ENCODE assay signal across 2 cellular contexts in the genomic region with DNA sequence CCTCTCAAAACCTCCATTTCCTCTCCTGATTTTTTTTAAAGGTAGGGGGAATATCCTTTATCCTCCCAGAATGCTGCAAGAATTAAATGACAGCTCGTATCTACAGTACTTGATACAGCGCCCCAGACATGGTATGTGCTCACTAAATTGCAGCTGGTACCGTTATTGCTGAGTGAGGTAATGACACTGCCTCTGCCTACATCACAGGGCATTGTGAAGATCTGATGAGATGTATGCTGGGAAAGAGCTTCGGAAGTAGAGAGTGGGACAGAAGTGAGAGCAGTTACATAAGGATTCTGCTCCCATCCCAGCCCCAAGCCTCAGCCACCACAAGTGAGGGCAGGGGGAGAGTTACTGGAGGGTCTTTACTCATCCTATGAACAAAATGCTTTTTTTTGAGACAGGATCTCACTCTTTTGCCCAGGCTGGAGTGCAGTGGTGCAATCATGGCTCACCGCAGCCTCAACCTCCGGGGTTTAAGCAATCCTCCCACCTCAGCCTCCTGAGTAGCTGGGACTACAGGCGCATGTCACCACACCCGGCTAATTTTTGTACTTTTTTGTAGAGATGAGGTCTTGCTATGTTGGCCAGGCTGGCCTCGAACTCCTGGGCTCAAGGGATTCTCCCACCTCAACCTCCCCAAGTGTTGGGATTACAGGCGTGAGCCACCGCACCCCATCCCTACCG.
TF ChIP-seq lines count a peak whose summit lies in the region.

No MANE protein-coding gene starts in this region.

TF ChIP-seq in SK-N-SH, 30 proteins besides CTCF, POLR2A, EP300 and RAD21 (continued from another document):
- TF ChIP-seq SMC3 (IDR thresholded peaks at IDR 0.05; ENCODE audit: low read depth, low read length): no peak
- no peak for TF ChIP-seq RFX5 (IDR thresholded peaks at IDR 0.05; ENCODE audit: low read length)
- TF ChIP-seq NFIC (IDR thresholded peaks at IDR 0.05; ENCODE audit: borderline replicate concordance): no peak

TF ChIP-seq in SK-N-SH treated with all-trans-retinoic acid at 6 μM for 48 hours, 23 proteins besides CTCF, POLR2A, EP300 and RAD21:
- TF ChIP-seq, protein P1, sequence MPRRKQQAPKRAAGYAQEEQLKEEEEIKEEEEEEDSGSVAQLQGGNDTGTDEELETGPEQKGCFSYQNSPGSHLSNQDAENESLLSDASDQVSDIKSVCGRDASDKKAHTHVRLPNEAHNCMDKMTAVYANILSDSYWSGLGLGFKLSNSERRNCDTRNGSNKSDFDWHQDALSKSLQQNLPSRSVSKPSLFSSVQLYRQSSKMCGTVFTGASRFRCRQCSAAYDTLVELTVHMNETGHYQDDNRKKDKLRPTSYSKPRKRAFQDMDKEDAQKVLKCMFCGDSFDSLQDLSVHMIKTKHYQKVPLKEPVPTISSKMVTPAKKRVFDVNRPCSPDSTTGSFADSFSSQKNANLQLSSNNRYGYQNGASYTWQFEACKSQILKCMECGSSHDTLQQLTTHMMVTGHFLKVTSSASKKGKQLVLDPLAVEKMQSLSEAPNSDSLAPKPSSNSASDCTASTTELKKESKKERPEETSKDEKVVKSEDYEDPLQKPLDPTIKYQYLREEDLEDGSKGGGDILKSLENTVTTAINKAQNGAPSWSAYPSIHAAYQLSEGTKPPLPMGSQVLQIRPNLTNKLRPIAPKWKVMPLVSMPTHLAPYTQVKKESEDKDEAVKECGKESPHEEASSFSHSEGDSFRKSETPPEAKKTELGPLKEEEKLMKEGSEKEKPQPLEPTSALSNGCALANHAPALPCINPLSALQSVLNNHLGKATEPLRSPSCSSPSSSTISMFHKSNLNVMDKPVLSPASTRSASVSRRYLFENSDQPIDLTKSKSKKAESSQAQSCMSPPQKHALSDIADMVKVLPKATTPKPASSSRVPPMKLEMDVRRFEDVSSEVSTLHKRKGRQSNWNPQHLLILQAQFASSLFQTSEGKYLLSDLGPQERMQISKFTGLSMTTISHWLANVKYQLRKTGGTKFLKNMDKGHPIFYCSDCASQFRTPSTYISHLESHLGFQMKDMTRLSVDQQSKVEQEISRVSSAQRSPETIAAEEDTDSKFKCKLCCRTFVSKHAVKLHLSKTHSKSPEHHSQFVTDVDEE (CRISPR knock-in tag; IDR thresholded peaks at IDR 0.05): no peak
- TF ChIP-seq ZNF8 (CRISPR knock-in tag; IDR thresholded peaks at IDR 0.05) (no peak), ISL1 (CRISPR knock-in tag; IDR thresholded peaks at IDR 0.05) (no peak), OSR1 (CRISPR knock-in tag; IDR thresholded peaks at IDR 0.05) (no peak), BACH2 (CRISPR knock-in tag; IDR thresholded peaks at IDR 0.05; ENCODE audit: borderline replicate concordance) (no peak), ZC3H10 (CRISPR knock-in tag; IDR thresholded peaks at IDR 0.05) (no peak), RARB (CRISPR knock-in tag; IDR thresholded peaks at IDR 0.05) (no peak), CSDC2 (CRISPR knock-in tag; IDR thresholded peaks at IDR 0.05) (no peak), GLIS3 (CRISPR knock-in tag; IDR thresholded peaks at IDR 0.05) (no peak), ZNF70 (CRISPR knock-in tag; IDR thresholded peaks at IDR 0.05) (no peak), PATZ1 (CRISPR knock-in tag; IDR thresholded peaks at IDR 0.05; ENCODE audit: borderline replicate concordance) (no peak), ZFP3 (CRISPR knock-in tag; IDR thresholded peaks at IDR 0.05) (no peak), ARNTL (CRISPR knock-in tag; IDR thresholded peaks at IDR 0.05; ENCODE audit: borderline replicate concordance, low read depth) (no peak)
- TF ChIP-seq, protein P2, sequence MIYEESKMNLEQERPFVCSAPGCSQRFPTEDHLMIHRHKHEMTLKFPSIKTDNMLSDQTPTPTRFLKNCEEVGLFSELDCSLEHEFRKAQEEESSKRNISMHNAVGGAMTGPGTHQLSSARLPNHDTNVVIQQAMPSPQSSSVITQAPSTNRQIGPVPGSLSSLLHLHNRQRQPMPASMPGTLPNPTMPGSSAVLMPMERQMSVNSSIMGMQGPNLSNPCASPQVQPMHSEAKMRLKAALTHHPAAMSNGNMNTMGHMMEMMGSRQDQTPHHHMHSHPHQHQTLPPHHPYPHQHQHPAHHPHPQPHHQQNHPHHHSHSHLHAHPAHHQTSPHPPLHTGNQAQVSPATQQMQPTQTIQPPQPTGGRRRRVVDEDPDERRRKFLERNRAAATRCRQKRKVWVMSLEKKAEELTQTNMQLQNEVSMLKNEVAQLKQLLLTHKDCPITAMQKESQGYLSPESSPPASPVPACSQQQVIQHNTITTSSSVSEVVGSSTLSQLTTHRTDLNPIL (CRISPR knock-in tag; IDR thresholded peaks at IDR 0.05; ENCODE audit: low read depth): no peak
- TF ChIP-seq, protein P3, sequence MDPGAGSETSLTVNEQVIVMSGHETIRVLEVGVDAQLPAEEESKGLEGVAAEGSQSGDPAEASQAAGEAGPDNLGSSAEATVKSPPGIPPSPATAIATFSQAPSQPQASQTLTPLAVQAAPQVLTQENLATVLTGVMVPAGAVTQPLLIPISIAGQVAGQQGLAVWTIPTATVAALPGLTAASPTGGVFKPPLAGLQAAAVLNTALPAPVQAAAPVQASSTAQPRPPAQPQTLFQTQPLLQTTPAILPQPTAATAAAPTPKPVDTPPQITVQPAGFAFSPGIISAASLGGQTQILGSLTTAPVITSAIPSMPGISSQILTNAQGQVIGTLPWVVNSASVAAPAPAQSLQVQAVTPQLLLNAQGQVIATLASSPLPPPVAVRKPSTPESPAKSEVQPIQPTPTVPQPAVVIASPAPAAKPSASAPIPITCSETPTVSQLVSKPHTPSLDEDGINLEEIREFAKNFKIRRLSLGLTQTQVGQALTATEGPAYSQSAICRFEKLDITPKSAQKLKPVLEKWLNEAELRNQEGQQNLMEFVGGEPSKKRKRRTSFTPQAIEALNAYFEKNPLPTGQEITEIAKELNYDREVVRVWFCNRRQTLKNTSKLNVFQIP (CRISPR knock-in tag; IDR thresholded peaks at IDR 0.05; ENCODE audit: borderline replicate concordance, low read depth): no peak
